In genomic region chr2:18151237-18151636, GRCh38 we compare ENCODE assay signal across 8 cellular contexts.
"Had no signal": no experiment of that assay in that cellular context is flagged by ENCODE, and none has a peak within 500 bp of the region (broad histone marks: within the 10 kb centered on the region; RNA-seq: fewer than 3 reads in every experiment).

No MANE protein-coding gene starts in this region.

- H3K4me3 ChIP-seq: GM12878 had no signal

- FAIRE-seq: G401.6, GM12878, GM12891, GM12892, GM18507, GM19239 had no signal

- DNase-seq: GDM1, GF-D8 had no signal

- ATAC-seq: GM12878 had no signal
